Comparison of ENCODE assay signal across 1 cellular context in genomic region chr7:127589901-127590300, GRCh38.
TF ChIP-seq lines count a peak whose summit lies in the region.

No MANE protein-coding gene starts in this region.

TF ChIP-seq in GM23338, 12 proteins besides CTCF, POLR2A, EP300 and RAD21 (continued from another document):
- TF ChIP-seq ZNF462 (CRISPR knock-in tag; IDR thresholded peaks at IDR 0.05): no peak
- TF ChIP-seq ZNF114 (CRISPR knock-in tag; IDR thresholded peaks at IDR 0.05): no peak
- TF ChIP-seq, protein P1, sequence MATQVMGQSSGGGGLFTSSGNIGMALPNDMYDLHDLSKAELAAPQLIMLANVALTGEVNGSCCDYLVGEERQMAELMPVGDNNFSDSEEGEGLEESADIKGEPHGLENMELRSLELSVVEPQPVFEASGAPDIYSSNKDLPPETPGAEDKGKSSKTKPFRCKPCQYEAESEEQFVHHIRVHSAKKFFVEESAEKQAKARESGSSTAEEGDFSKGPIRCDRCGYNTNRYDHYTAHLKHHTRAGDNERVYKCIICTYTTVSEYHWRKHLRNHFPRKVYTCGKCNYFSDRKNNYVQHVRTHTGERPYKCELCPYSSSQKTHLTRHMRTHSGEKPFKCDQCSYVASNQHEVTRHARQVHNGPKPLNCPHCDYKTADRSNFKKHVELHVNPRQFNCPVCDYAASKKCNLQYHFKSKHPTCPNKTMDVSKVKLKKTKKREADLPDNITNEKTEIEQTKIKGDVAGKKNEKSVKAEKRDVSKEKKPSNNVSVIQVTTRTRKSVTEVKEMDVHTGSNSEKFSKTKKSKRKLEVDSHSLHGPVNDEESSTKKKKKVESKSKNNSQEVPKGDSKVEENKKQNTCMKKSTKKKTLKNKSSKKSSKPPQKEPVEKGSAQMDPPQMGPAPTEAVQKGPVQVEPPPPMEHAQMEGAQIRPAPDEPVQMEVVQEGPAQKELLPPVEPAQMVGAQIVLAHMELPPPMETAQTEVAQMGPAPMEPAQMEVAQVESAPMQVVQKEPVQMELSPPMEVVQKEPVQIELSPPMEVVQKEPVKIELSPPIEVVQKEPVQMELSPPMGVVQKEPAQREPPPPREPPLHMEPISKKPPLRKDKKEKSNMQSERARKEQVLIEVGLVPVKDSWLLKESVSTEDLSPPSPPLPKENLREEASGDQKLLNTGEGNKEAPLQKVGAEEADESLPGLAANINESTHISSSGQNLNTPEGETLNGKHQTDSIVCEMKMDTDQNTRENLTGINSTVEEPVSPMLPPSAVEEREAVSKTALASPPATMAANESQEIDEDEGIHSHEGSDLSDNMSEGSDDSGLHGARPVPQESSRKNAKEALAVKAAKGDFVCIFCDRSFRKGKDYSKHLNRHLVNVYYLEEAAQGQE (IDR thresholded peaks at IDR 0.05; ENCODE audit: unreplicated experiment): no peak
- no peak for TF ChIP-seq ETS1 (IDR thresholded peaks at IDR 0.05)
- TF ChIP-seq EZH2 (IDR thresholded peaks at IDR 0.05; ENCODE audit: low read depth, unreplicated experiment): no peak
- no peak for TF ChIP-seq EZH2phosphoT487 (IDR thresholded peaks at IDR 0.05; ENCODE audit: unreplicated experiment)
TF ChIP-seq in GM23338: peak in this region for 0.
